ENCODE assay signal across 32 cellular contexts in genomic region chr13:94992277-94992989, GRCh38.
"Had no signal": no experiment of that assay in that cellular context is flagged by ENCODE, and none has a peak within 500 bp of the region (broad histone marks: within the 10 kb centered on the region; RNA-seq: fewer than 3 reads in every experiment).

No MANE protein-coding gene starts in this region.

- H3K4me1 ChIP-seq: breast epithelium, esophagus squamous epithelium, right lobe of liver, stomach, tibial artery, upper lobe of right lung had no signal

- H3K27me3 Mint-ChIP-seq: activated naive CD8-positive, alpha-beta T cell treated with anti-CD3 and anti-CD28 coated beads, Interleukin-2, amount 10 ng/mL, durations not matched to agents 7 days and 5 days; dendritic cell treated with granulocyte-macrophage colony-stimulating factor and Interleukin-4, amounts not matched to agents 40 ng/mL and 50 ng/mL, for 4 days had no signal

- DNase-seq: activated CD4-positive, alpha-beta T cell treated with anti-CD3 and anti-CD28 coated beads for 48 hours; activated CD4-positive, alpha-beta T cell treated with anti-CD3 and anti-CD28 coated beads, Interleukin-2, amount 50 U/mL, for 48 hours; activated CD8-positive, alpha-beta memory T cell treated with anti-CD3 and anti-CD28 coated beads for 24 hours; activated CD8-positive, alpha-beta memory T cell treated with anti-CD3 and anti-CD28 coated beads, Interleukin-2, amount 50 U/mL, for 4 hours; activated effector memory CD4-positive, alpha-beta T cell treated with anti-CD3 and anti-CD28 coated beads, Interleukin-2, amount 50 U/mL, for 16 hours; activated naive CD4-positive, alpha-beta T cell treated with anti-CD3 and anti-CD28 coated beads for 36 hours; activated naive CD8-positive, alpha-beta T cell treated with anti-CD3 and anti-CD28 coated beads, Interleukin-2, amount 10 ng/mL, durations not matched to agents 7 days and 5 days; activated T-cell treated with anti-CD3 and anti-CD28 coated beads, Interleukin-2, amount 50 U/mL, for 1 hour; amniotic stem cell; esophagus squamous epithelium; head of caudate nucleus; hippocampal formation; naive thymus-derived CD8-positive, alpha-beta T cell; right lobe of liver; stimulated activated CD4-positive, alpha-beta T cell treated with anti-CD3 and anti-CD28 coated beads, Interleukin-15, amount 100 ng/mL, for 24 hours; stimulated activated CD4-positive, alpha-beta T cell treated with anti-CD3 and anti-CD28 coated beads, Interleukin-2, amount 100 ng/mL, for 24 hours; stimulated activated naive B cell treated with anti-CD40 and anti-IgM and Interleukin-4, amounts not matched to agents 10 μg/mL and 1 μg/mL and 100 μg/mL, for 72 hours; stomach; SW 1271; T-helper 9 cell; tibial artery; upper lobe of right lung had no signal

- H3K27me3 ChIP-seq: breast epithelium, esophagus squamous epithelium, right lobe of liver, tibial artery, upper lobe of right lung had no signal

- H3K4me3 Mint-ChIP-seq: activated naive CD4-positive, alpha-beta T cell treated with anti-CD3 and anti-CD28 coated beads for 36 hours; activated naive CD8-positive, alpha-beta T cell treated with anti-CD3 and anti-CD28 coated beads, Interleukin-2, amount 10 ng/mL, durations not matched to agents 7 days and 5 days; activated T-helper 1 cell treated with anti-CD3 and anti-CD28 coated beads, Interleukin-12 subunit alpha, Interleukin-12 subunit beta, Interleukin-2, Interleukin-4 antibody, amounts not matched to agents 30 ng/mL and 10 ng/mL and 1 ng/mL, durations not matched to agents 14 hours and 24 hours and 36 hours; central memory CD8-positive, alpha-beta T cell; dendritic cell treated with granulocyte-macrophage colony-stimulating factor and Interleukin-4, amounts not matched to agents 40 ng/mL and 50 ng/mL, for 4 days; memory B cell; naive thymus-derived CD8-positive, alpha-beta T cell; neural crest cell; stimulated activated naive B cell treated with anti-CD40 and anti-IgM and Interleukin-4, amounts not matched to agents 10 μg/mL and 1 μg/mL and 100 μg/mL, for 72 hours; T-helper 1 cell treated with Interleukin-12 subunit alpha and Interleukin-12 subunit beta and Interleukin-4 antibody, amounts not matched to agents 30 μg/mL and 1 μg/mL, for 36 hours had no signal

- H3K4me3 ChIP-seq: breast epithelium, esophagus squamous epithelium, right lobe of liver, stomach, tibial artery, upper lobe of right lung had no signal

- H3K4me1 Mint-ChIP-seq: activated naive CD8-positive, alpha-beta T cell treated with anti-CD3 and anti-CD28 coated beads, Interleukin-2, amount 10 ng/mL, durations not matched to agents 7 days and 5 days; central memory CD8-positive, alpha-beta T cell; memory B cell; naive thymus-derived CD8-positive, alpha-beta T cell; stimulated activated naive B cell treated with anti-CD40 and anti-IgM and Interleukin-4, amounts not matched to agents 10 μg/mL and 1 μg/mL and 100 μg/mL, for 72 hours had no signal

- H3K27ac Mint-ChIP-seq: activated naive CD4-positive, alpha-beta T cell treated with anti-CD3 and anti-CD28 coated beads for 36 hours; activated naive CD8-positive, alpha-beta T cell treated with anti-CD3 and anti-CD28 coated beads, Interleukin-2, amount 10 ng/mL, durations not matched to agents 7 days and 5 days; activated T-helper 1 cell treated with anti-CD3 and anti-CD28 coated beads, Interleukin-12 subunit alpha, Interleukin-12 subunit beta, Interleukin-2, Interleukin-4 antibody, amounts not matched to agents 30 ng/mL and 10 ng/mL and 1 ng/mL, durations not matched to agents 14 hours and 24 hours and 36 hours; dendritic cell treated with granulocyte-macrophage colony-stimulating factor and Interleukin-4, amounts not matched to agents 40 ng/mL and 50 ng/mL, for 4 days; memory B cell; naive thymus-derived CD8-positive, alpha-beta T cell; progenitor cell of endocrine pancreas; stimulated activated naive B cell treated with anti-CD40 and anti-IgM and Interleukin-4, amounts not matched to agents 10 μg/mL and 1 μg/mL and 100 μg/mL, for 72 hours; T-helper 1 cell treated with Interleukin-12 subunit alpha and Interleukin-12 subunit beta and Interleukin-4 antibody, amounts not matched to agents 30 μg/mL and 1 μg/mL, for 36 hours had no signal

- H3K9me3 Mint-ChIP-seq: activated naive CD4-positive, alpha-beta T cell treated with anti-CD3 and anti-CD28 coated beads for 36 hours; activated naive CD8-positive, alpha-beta T cell treated with anti-CD3 and anti-CD28 coated beads, Interleukin-2, amount 10 ng/mL, durations not matched to agents 7 days and 5 days; activated T-helper 1 cell treated with anti-CD3 and anti-CD28 coated beads, Interleukin-12 subunit alpha, Interleukin-12 subunit beta, Interleukin-2, Interleukin-4 antibody, amounts not matched to agents 30 ng/mL and 10 ng/mL and 1 ng/mL, durations not matched to agents 14 hours and 24 hours and 36 hours; central memory CD8-positive, alpha-beta T cell; dendritic cell treated with granulocyte-macrophage colony-stimulating factor and Interleukin-4, amounts not matched to agents 40 ng/mL and 50 ng/mL, for 4 days; stimulated activated naive B cell treated with anti-CD40 and anti-IgM and Interleukin-4, amounts not matched to agents 10 μg/mL and 1 μg/mL and 100 μg/mL, for 72 hours; T-helper 1 cell treated with Interleukin-12 subunit alpha and Interleukin-12 subunit beta and Interleukin-4 antibody, amounts not matched to agents 30 μg/mL and 1 μg/mL, for 36 hours had no signal

- H3K27ac ChIP-seq: breast epithelium, epithelial cell of prostate, esophagus squamous epithelium, right lobe of liver, stomach, tibial artery, upper lobe of right lung, VCaP had no signal

- H3K36me3 ChIP-seq: breast epithelium, esophagus squamous epithelium, right lobe of liver, stomach, tibial artery, upper lobe of right lung had no signal

- ATAC-seq: naive thymus-derived CD8-positive, alpha-beta T cell; right lobe of liver; stimulated activated naive B cell treated with anti-CD40 and anti-IgM and Interleukin-4, amounts not matched to agents 10 μg/mL and 1 μg/mL and 100 μg/mL, for 72 hours; upper lobe of right lung had no signal

- H3K36me3 Mint-ChIP-seq: activated naive CD8-positive, alpha-beta T cell treated with anti-CD3 and anti-CD28 coated beads, Interleukin-2, amount 10 ng/mL, durations not matched to agents 7 days and 5 days; memory B cell; stimulated activated naive B cell treated with anti-CD40 and anti-IgM and Interleukin-4, amounts not matched to agents 10 μg/mL and 1 μg/mL and 100 μg/mL, for 72 hours had no signal
